20 cellular contexts compared by ENCODE assay signal in the genomic region with DNA sequence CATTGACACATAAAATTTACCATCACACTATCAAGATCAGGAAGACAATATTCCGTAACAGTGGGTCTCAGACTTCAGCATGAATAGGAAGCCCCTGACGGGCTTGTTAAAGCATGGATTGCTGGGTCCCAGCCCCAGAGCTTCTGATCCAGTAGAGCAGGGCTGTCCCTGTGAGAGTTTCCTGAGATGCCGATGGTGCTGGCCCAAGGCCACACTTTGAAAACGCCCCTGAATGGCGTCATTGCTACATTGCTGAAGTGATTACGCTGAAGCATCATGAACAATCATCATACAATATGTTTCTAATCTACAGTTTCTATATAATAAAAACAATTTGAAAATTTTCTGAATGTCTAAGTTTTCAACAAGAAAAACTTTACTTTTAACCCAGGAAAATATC. TPM values are rescaled to one million over a fixed set of nuclear protein-coding genes. Genes with fewer than 3 reads are reported as not detected.
A peak's percentile ranks its signal among the peaks of the same experiment; 100 is the strongest.
DNase-seq lines count a peak whose midpoint lies in the region; ATAC-seq and TF ChIP-seq lines count a peak whose summit lies in the region.
"Had no signal": no experiment of that assay in that cellular context is flagged by ENCODE, and none has a peak within 500 bp of the region (broad histone marks: within the 10 kb centered on the region; RNA-seq: fewer than 3 reads in every experiment).

No MANE protein-coding gene starts in this region.

- no peak overlapping the region for H3K9ac ChIP-seq in IMR-90 (ENCODE audit: low read depth, low read length)

- in situ Hi-C loops in IMR-90 (cut with MboI; ENCODE audit: low sequenced_read_pairs), result loop anchor here (25.0 kb wide), 1 partner anchor 811 kb away; no protein-coding TSS in a partner anchor

- dilution Hi-C loops in IMR-90 (cut with HindIII; ENCODE audit: low sequenced_read_pairs, unreplicated experiment), result no loop called here

- no peak overlapping the region for H3K4me3 ChIP-seq in IMR-90 (ENCODE audit: insufficient read depth, low read depth, low read length)
- no peak overlapping the region for H3K4me3 ChIP-seq in coronary artery
- H3K4me3 ChIP-seq: A549, Peyer's patch had no signal

- no peak overlapping the region for H2BK5ac ChIP-seq in IMR-90 (ENCODE audit: low read depth, low read length, poor library complexity, severe bottlenecking)

- no peak overlapping the region for H3K18ac ChIP-seq in IMR-90 (ENCODE audit: low read depth, low read length)

- H2AFZ ChIP-seq in IMR-90 (replicated peaks; ENCODE audit: low read length, poor library complexity), result no peak overlapping the region

- H3K27ac ChIP-seq in IMR-90 (ENCODE audit: insufficient read depth, low read length) (no peak overlapping the region), coronary artery (peak overlapping the region; percentile 43 to 70)
- H3K27ac ChIP-seq: A549, C4-2B, Peyer's patch had no signal

- no peak overlapping the region for H3K14ac ChIP-seq in IMR-90 (replicated peaks; ENCODE audit: low read depth, low read length)

- peaks cover 2% of the 10 kb centered on the region; the same call in 1 of the 2 replicates for H3K4me1 ChIP-seq in IMR-90 (ENCODE audit: control insufficient read depth, insufficient read depth, low read length)
- H3K4me1 ChIP-seq: A549, Peyer's patch had no signal

- no peak for TF ChIP-seq POLR2A in IMR-90 (IDR thresholded peaks at IDR 0.05; ENCODE audit: low read depth, low read length)

- no peak for ATAC-seq in IMR-90 (ENCODE audit: low read depth)
- ATAC-seq in HG03442 (IDR thresholded peaks at IDR 0.05; ENCODE audit: unreplicated experiment), result no peak
- ATAC-seq in activated CD4-positive, CD25-positive, alpha-beta regulatory T cell treated with anti-CD3 and anti-CD28 coated beads, Interleukin-2, amount 50 U/mL, for 24 hours, result no peak
- ATAC-seq: A549 had no signal

- no peak overlapping the region for H4K8ac ChIP-seq in IMR-90 (ENCODE audit: low read depth in 2 of 2, low read length in 2 of 2)

- no peak overlapping the region for H2BK20ac ChIP-seq in IMR-90 (ENCODE audit: low read depth, low read length)

- POLR2A ChIA-PET in IMR-90 (lab: Charles Lee; ENCODE audit: unreplicated experiment), result no interaction called here

- intact Hi-C loops in IMR-90 (cut with micrococcal nuclease), result no loop called here

- H3K36me3 ChIP-seq in IMR-90 (ENCODE audit: control insufficient read depth, insufficient read depth, low read length), result no peaks in the 10 kb centered on the region
- H3K36me3 ChIP-seq: Peyer's patch had no signal

- WGBS in IMR-90 (ENCODE audit: extremely low coverage in 2 of 2, insufficient read length in 1 of 2), 2 experiments, result 63% methylated on average over 1 of the region's 6 CpGs; no CpG with 5 or more reads in 1 of the 2 experiments

- no peak overlapping the region for H4K5ac ChIP-seq in IMR-90 (ENCODE audit: low read depth, low read length)

- no peak overlapping the region for H3K23ac ChIP-seq in IMR-90 (ENCODE audit: low read depth, low read length)

- no peak overlapping the region for H3K4ac ChIP-seq in IMR-90 (ENCODE audit: low read depth, low read length)

- H3K79me1 ChIP-seq in IMR-90 (ENCODE audit: low read depth in 1 of 2, low read length in 2 of 2), result no peaks in the 10 kb centered on the region

- no peak overlapping the region for H2BK120ac ChIP-seq in IMR-90 (ENCODE audit: low read depth, low read length)

- H2AK5ac ChIP-seq in IMR-90 (ENCODE audit: low read depth, low read length), result no peak overlapping the region

- H4K20me1 ChIP-seq in IMR-90 (ENCODE audit: insufficient read depth, low read length), result no peaks in the 10 kb centered on the region

- H4K91ac ChIP-seq in IMR-90 (ENCODE audit: insufficient read depth, low read depth, low read length), result no peak overlapping the region

- DNase-seq in IMR-90, result peak; percentile 45
- peak; percentile 70 for DNase-seq in coronary artery (ENCODE audit: low spot score)
- peak; percentile 35 for DNase-seq in fibroblast of the conjunctiva (ENCODE audit: low read depth)
- peak; percentile 21 for DNase-seq in iris pigment epithelial cell (ENCODE audit: low read depth)
- no peak for DNase-seq in NCI-H2081 (lab: John Stamatoyannopoulos, UW)
- no peak for DNase-seq in SKM-1 (lab: John Stamatoyannopoulos, UW; ENCODE audit: unreplicated experiment)
- DNase-seq: DND-41; H9; NCI-H1092 treated with DMSO at 0.1 percent for 48 hours; NCI-H2081 treated with DMSO at 0.1 percent for 48 hours; NCI-H748 treated with DMSO at 0.1 percent for 48 hours; NK-92 treated with Interleukin-12 subunit alpha and Interleukin-12 subunit beta, amount 100 ng/mL, for 24 hours; Peyer's patch had no signal

- CTCF ChIA-PET in IMR-90 (lab: Yijun Ruan, JAX), result interaction anchor here (0.9 kb wide), 1 partner anchor 502 kb away, joined by 3 read pairs; no protein-coding TSS in a partner anchor

- H3K9me3 ChIP-seq in IMR-90 (ENCODE audit: control insufficient read depth, insufficient read depth, low read length), result no peaks in the 10 kb centered on the region
- H3K9me3 ChIP-seq: A549, Peyer's patch had no signal

- BruUV-seq in IMR-90 (replicated peaks; lab: Mats Ljungman, UMichigan), result no TSS peak

- peaks cover 3% of the 10 kb centered on the region for H3K9me1 ChIP-seq in IMR-90 (ENCODE audit: insufficient read depth, low read length)

- H2BK15ac ChIP-seq in IMR-90 (ENCODE audit: low read depth, low read length), result no peak overlapping the region

- TF ChIP-seq RAD21 in IMR-90 (IDR thresholded peaks at IDR 0.05; ENCODE audit: low read length), result no peak

- H3K4me2 ChIP-seq in IMR-90 (ENCODE audit: low read depth, low read length), result no peak overlapping the region
- H3K4me2 ChIP-seq: A549 had no signal

- H3K27me3 ChIP-seq in IMR-90 (ENCODE audit: control insufficient read depth, insufficient read depth, low read length), result peaks cover 5% of the 10 kb centered on the region; the same call in 1 of the 2 replicates
- H3K27me3 ChIP-seq: Peyer's patch had no signal

- H2AK9ac ChIP-seq in IMR-90 (replicated peaks; ENCODE audit: low read depth, low read length, poor library complexity), result no peak overlapping the region

- H3K56ac ChIP-seq in IMR-90 (ENCODE audit: extremely low read depth, insufficient read depth, low read length), result no peak overlapping the region

- TF ChIP-seq CTCF in IMR-90 (conservative IDR thresholded peaks at IDR 0.05; ENCODE audit: low read depth, low read length), result no peak
- TF ChIP-seq CTCF in coronary artery (IDR thresholded peaks at IDR 0.05), result no peak

TF ChIP-seq in IMR-90, 13 proteins besides CTCF, POLR2A, EP300 and RAD21:
- no peak for TF ChIP-seq MAZ (IDR thresholded peaks at IDR 0.05; ENCODE audit: borderline replicate concordance, low read depth, low read length)
- no peak for TF ChIP-seq NFE2L2 (IDR thresholded peaks at IDR 0.05; ENCODE audit: low read depth, low read length)
- TF ChIP-seq RCOR1 (IDR thresholded peaks at IDR 0.05; ENCODE audit: insufficient replicate concordance, low read length), result no peak
- TF ChIP-seq FOS (IDR thresholded peaks at IDR 0.05; ENCODE audit: low read depth, low read length), result no peak
- TF ChIP-seq, protein P1, sequence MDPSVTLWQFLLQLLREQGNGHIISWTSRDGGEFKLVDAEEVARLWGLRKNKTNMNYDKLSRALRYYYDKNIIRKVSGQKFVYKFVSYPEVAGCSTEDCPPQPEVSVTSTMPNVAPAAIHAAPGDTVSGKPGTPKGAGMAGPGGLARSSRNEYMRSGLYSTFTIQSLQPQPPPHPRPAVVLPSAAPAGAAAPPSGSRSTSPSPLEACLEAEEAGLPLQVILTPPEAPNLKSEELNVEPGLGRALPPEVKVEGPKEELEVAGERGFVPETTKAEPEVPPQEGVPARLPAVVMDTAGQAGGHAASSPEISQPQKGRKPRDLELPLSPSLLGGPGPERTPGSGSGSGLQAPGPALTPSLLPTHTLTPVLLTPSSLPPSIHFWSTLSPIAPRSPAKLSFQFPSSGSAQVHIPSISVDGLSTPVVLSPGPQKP (IDR thresholded peaks at IDR 0.05; ENCODE audit: borderline replicate concordance, low read depth, low read length), result no peak
- TF ChIP-seq CHD1 (IDR thresholded peaks at IDR 0.05; ENCODE audit: low read depth, low read length), result no peak
- no peak for TF ChIP-seq BHLHE40 (IDR thresholded peaks at IDR 0.05; ENCODE audit: low read depth, low read length)
- no peak for TF ChIP-seq RFX5 (IDR thresholded peaks at IDR 0.05; ENCODE audit: low read depth, low read length)
- no peak for TF ChIP-seq MXI1 (IDR thresholded peaks at IDR 0.05; ENCODE audit: borderline replicate concordance, low read depth, low read length)

RNA-seq across cellular contexts. Expression of a gene that starts 38.0 kb away (rescaled TPM):
- not detected in 2 replicates for total RNA-seq in IMR-90 (2012; rRNA removed)
- polyA plus RNA-seq in IMR-90 (2012; rRNA removed), result not detected in 2 replicates
- polyA plus RNA-seq in IMR-90 (2012; cell fraction: cytosol; rRNA removed), result not detected in 2 replicates
- not detected in 2 replicates for polyA plus RNA-seq in IMR-90 (2012; cell fraction: nucleus; rRNA removed; ENCODE audit: low replicate concordance)
- total RNA-seq: G401, H9, LHCN-M2, NCI-H460 had no signal
- polyA plus RNA-seq: A549 had no signal

Comparison
In these comparisons a context has a peak if more than half of its experiments do, and no peak if none do; other contexts are left out.
1. DNase-seq: peak in IMR-90 (single experiment), coronary artery (single experiment), fibroblast of the conjunctiva (single experiment) and iris pigment epithelial cell (single experiment); none in NCI-H2081 (0 of 2) and SKM-1 (single experiment).